Comparison of ENCODE assay signal across 1 cellular context in the genomic region with DNA sequence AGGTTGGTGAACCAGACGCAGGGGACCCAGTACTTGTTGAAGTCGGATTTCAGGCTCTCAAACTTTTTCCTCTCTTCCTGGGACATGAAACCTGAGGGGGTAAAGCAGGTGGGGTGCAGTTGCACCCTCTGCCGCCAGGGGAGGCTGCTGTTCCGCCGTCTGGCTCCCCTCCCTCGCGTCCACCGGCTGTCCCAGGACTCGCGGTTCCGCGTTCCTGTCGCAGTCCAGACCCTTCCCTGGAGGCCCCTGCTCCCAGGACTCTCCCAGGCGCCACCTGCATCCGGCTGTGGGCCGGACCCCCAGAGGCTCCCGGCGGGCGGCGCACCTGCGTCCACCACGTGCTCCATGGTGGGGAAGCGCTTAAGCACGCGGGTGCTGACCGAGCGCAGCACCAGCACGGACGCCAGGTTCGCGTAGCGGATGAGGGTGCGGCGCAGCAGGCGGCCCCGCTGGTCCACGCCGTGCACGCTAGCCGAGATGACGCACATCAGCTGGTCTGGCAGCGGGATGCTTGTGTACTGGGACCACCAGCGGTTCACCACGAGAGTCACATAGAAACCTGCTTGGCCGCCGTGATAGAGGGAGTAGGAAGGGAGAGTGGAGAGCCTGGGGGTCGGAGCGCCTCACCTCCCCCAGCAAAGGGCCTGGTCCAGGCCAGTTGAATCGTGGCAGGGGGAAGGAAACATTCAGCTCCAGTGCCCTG.
TF ChIP-seq lines count a peak whose summit lies in the region.

No MANE protein-coding gene starts in this region.

TF ChIP-seq in K562, 482 proteins besides CTCF, POLR2A, EP300 and RAD21 (continues in another document):
- TF ChIP-seq HDAC3 (IDR thresholded peaks at IDR 0.05; ENCODE audit: borderline replicate concordance, partially characterized antibody) = no peak
- TF ChIP-seq CTBP1 (IDR thresholded peaks at IDR 0.05; ENCODE audit: borderline replicate concordance) = peak; percentile 22; the same call in 1 of the 2 replicates
- TF ChIP-seq FOXO4 (CRISPR knock-in tag; IDR thresholded peaks at IDR 0.05) = no peak
- TF ChIP-seq, protein P1, sequence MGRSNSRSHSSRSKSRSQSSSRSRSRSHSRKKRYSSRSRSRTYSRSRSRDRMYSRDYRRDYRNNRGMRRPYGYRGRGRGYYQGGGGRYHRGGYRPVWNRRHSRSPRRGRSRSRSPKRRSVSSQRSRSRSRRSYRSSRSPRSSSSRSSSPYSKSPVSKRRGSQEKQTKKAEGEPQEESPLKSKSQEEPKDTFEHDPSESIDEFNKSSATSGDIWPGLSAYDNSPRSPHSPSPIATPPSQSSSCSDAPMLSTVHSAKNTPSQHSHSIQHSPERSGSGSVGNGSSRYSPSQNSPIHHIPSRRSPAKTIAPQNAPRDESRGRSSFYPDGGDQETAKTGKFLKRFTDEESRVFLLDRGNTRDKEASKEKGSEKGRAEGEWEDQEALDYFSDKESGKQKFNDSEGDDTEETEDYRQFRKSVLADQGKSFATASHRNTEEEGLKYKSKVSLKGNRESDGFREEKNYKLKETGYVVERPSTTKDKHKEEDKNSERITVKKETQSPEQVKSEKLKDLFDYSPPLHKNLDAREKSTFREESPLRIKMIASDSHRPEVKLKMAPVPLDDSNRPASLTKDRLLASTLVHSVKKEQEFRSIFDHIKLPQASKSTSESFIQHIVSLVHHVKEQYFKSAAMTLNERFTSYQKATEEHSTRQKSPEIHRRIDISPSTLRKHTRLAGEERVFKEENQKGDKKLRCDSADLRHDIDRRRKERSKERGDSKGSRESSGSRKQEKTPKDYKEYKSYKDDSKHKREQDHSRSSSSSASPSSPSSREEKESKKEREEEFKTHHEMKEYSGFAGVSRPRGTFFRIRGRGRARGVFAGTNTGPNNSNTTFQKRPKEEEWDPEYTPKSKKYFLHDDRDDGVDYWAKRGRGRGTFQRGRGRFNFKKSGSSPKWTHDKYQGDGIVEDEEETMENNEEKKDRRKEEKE (IDR thresholded peaks at IDR 0.05; ENCODE audit: borderline replicate concordance in 1 of 2, control insufficient read depth in 1 of 2, low read depth in 2 of 2, low read length in 1 of 2) = no peak
- peak; percentile 53; the same call in 1 of the 2 replicates for TF ChIP-seq EP400 (IDR thresholded peaks at IDR 0.05)
- no peak for TF ChIP-seq HSF4 (CRISPR knock-in tag; IDR thresholded peaks at IDR 0.05; ENCODE audit: borderline replicate concordance)
- TF ChIP-seq ZKSCAN1 (IDR thresholded peaks at IDR 0.05; ENCODE audit: low read depth, low read length) = no peak
- TF ChIP-seq ZNF592 (IDR thresholded peaks at IDR 0.05) = 0 out of 2 replicates have a peak, but pooled peaks have one; percentile 4
- TF ChIP-seq RBM14 (IDR thresholded peaks at IDR 0.05; ENCODE audit: borderline replicate concordance, insufficient read depth, low read depth, low read length) = no peak
- no peak for TF ChIP-seq PURB (CRISPR knock-in tag; IDR thresholded peaks at IDR 0.05; ENCODE audit: low read depth)
- TF ChIP-seq, protein P2, sequence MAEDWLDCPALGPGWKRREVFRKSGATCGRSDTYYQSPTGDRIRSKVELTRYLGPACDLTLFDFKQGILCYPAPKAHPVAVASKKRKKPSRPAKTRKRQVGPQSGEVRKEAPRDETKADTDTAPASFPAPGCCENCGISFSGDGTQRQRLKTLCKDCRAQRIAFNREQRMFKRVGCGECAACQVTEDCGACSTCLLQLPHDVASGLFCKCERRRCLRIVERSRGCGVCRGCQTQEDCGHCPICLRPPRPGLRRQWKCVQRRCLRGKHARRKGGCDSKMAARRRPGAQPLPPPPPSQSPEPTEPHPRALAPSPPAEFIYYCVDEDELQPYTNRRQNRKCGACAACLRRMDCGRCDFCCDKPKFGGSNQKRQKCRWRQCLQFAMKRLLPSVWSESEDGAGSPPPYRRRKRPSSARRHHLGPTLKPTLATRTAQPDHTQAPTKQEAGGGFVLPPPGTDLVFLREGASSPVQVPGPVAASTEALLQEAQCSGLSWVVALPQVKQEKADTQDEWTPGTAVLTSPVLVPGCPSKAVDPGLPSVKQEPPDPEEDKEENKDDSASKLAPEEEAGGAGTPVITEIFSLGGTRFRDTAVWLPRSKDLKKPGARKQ (CRISPR knock-in tag; IDR thresholded peaks at IDR 0.05) = peak; percentile 98
- no peak for TF ChIP-seq HMGXB4 (CRISPR knock-in tag; IDR thresholded peaks at IDR 0.05)
- 0 out of 2 replicates have a peak, but pooled peaks have one; percentile 68 for TF ChIP-seq ZNF511 (CRISPR knock-in tag; IDR thresholded peaks at IDR 0.05)
- no peak for TF ChIP-seq ZBTB26 (CRISPR knock-in tag; IDR thresholded peaks at IDR 0.05)
- TF ChIP-seq HDAC1 (IDR thresholded peaks at IDR 0.05) = peak in 1 of 2 experiments; percentile 38; a peak in 1 of 4 replicates
- TF ChIP-seq ZNF764 (CRISPR knock-in tag; IDR thresholded peaks at IDR 0.05; ENCODE audit: low read depth) = peak; percentile 94
- peak; percentile 65; the same call in 1 of the 2 replicates for TF ChIP-seq KLF16 (IDR thresholded peaks at IDR 0.05)
- no peak for TF ChIP-seq ZNF668 (CRISPR knock-in tag; IDR thresholded peaks at IDR 0.05)
- TF ChIP-seq ZBTB8A (IDR thresholded peaks at IDR 0.05; ENCODE audit: partially characterized antibody) = no peak
- no peak for TF ChIP-seq NCOA6 (IDR thresholded peaks at IDR 0.05)
- TF ChIP-seq FUS (optimal IDR thresholded peaks at IDR 0.05; ENCODE audit: low read depth, low read length) = no peak
- no peak for TF ChIP-seq JUN (IDR thresholded peaks at IDR 0.05; ENCODE audit: borderline replicate concordance, low read depth, low read length)
- TF ChIP-seq JUN (CRISPR knock-in tag; IDR thresholded peaks at IDR 0.05; ENCODE audit: borderline replicate concordance) = 0 out of 2 replicates have a peak, but pooled peaks have one; percentile 35
- TF ChIP-seq ZNF311 (CRISPR knock-in tag; IDR thresholded peaks at IDR 0.05) = no peak
- no peak for TF ChIP-seq NCOA4 (IDR thresholded peaks at IDR 0.05; ENCODE audit: partially characterized antibody)
- TF ChIP-seq, protein P3, sequence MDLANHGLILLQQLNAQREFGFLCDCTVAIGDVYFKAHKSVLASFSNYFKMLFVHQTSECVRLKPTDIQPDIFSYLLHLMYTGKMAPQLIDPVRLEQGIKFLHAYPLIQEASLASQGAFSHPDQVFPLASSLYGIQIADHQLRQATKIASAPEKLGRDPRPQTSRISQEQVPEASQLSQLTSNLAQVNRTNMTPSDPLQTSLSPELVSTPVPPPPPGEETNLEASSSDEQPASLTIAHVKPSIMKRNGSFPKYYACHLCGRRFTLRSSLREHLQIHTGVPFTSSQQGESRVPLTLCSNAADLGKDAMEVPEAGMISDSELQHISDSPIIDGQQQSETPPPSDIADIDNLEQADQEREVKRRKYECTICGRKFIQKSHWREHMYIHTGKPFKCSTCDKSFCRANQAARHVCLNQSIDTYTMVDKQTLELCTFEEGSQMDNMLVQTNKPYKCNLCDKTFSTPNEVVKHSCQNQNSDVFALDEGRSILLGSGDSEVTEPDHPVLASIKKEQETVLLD (IDR thresholded peaks at IDR 0.05) = 0 out of 2 replicates have a peak, but pooled peaks have one; percentile 18
- 0 out of 4 replicates have a peak, but pooled peaks of 1 of the 2 experiments have one; percentile 11 for TF ChIP-seq RCOR1 (IDR thresholded peaks at IDR 0.05; ENCODE audit: borderline replicate concordance in 1 of 2, low read depth in 2 of 2, low read length in 2 of 2)
- TF ChIP-seq, protein P4, sequence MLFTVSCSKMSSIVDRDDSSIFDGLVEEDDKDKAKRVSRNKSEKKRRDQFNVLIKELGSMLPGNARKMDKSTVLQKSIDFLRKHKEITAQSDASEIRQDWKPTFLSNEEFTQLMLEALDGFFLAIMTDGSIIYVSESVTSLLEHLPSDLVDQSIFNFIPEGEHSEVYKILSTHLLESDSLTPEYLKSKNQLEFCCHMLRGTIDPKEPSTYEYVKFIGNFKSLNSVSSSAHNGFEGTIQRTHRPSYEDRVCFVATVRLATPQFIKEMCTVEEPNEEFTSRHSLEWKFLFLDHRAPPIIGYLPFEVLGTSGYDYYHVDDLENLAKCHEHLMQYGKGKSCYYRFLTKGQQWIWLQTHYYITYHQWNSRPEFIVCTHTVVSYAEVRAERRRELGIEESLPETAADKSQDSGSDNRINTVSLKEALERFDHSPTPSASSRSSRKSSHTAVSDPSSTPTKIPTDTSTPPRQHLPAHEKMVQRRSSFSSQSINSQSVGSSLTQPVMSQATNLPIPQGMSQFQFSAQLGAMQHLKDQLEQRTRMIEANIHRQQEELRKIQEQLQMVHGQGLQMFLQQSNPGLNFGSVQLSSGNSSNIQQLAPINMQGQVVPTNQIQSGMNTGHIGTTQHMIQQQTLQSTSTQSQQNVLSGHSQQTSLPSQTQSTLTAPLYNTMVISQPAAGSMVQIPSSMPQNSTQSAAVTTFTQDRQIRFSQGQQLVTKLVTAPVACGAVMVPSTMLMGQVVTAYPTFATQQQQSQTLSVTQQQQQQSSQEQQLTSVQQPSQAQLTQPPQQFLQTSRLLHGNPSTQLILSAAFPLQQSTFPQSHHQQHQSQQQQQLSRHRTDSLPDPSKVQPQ (CRISPR knock-in tag; IDR thresholded peaks at IDR 0.05; ENCODE audit: borderline replicate concordance) = no peak
- TF ChIP-seq TFAP4 (CRISPR knock-in tag; IDR thresholded peaks at IDR 0.05; ENCODE audit: borderline replicate concordance) = peak; percentile 70; the same call in 1 of the 2 replicates
- TF ChIP-seq TBL1XR1 (IDR thresholded peaks at IDR 0.05; ENCODE audit: low read length in 2 of 2) = no peak
- TF ChIP-seq ZNF274 (IDR thresholded peaks at IDR 0.05; ENCODE audit: borderline replicate concordance, low read depth, low read length) = no peak
- TF ChIP-seq MYC (IDR thresholded peaks at IDR 0.05; ENCODE audit: low read depth, low read length) = peak; percentile 70; the same call in 1 of the 2 replicates
- no peak for TF ChIP-seq MYC (CRISPR knock-in tag; IDR thresholded peaks at IDR 0.05; ENCODE audit: borderline replicate concordance, low read depth)
